In the genomic region with DNA sequence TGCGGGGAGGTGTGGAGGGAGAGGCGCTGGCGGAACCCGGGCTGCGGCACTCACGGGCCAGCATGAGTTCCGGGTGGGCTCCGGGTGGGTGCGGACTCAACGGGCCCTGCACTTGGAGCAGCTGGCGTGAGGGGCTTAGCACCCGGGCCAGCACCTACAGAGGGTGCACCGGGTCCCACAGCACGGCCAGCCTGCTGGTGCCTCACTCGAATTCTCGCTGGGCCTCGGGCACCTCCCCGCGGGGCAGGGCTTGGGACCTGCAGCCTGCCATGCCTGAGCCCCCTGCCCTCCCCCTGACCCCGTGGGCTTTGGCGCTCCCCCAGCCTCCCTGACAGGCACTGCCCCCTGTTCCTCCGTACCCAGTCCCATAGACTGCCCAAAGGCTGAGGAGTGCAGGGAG, we compare ENCODE assay signal across 22 cellular contexts.
"Had no signal": no experiment of that assay in that cellular context is flagged by ENCODE, and none has a peak within 500 bp of the region (broad histone marks: within the 10 kb centered on the region; RNA-seq: fewer than 3 reads in every experiment).

No MANE protein-coding gene starts in this region.

- H3K36me3 Mint-ChIP-seq: natural killer cell treated with Interleukin-12 subunit alpha and Interleukin-12 subunit beta and Interleukin-15 and Interleukin-18, amount 100 ng/mL, for 72 hours; neural progenitor cell had no signal

- H3K4me1 ChIP-seq: colonic mucosa, heart left ventricle, left lung, neural progenitor cell, pancreas, prostate gland, right lobe of liver, suprapubic skin, tibial artery had no signal

- ATAC-seq: heart left ventricle, left lung, pancreas had no signal

- H3K27ac ChIP-seq: cardiac muscle cell, colonic mucosa, heart left ventricle, left lung, neural progenitor cell, pancreas, prostate gland, right lobe of liver, suprapubic skin, tibial artery had no signal

- H3K9me3 ChIP-seq: colonic mucosa, heart left ventricle, pancreas, prostate gland, right lobe of liver, suprapubic skin, tibial artery had no signal

- H3K4me3 Mint-ChIP-seq: neural progenitor cell had no signal

- H3K9me3 Mint-ChIP-seq: natural killer cell treated with Interleukin-12 subunit alpha and Interleukin-12 subunit beta and Interleukin-15 and Interleukin-18, amount 100 ng/mL, for 72 hours; neural progenitor cell had no signal

- H3K27me3 ChIP-seq: cardiac muscle cell, colonic mucosa, heart left ventricle, left lung, neural progenitor cell, pancreas, right lobe of liver, suprapubic skin, tibial artery had no signal

- H3K4me3 ChIP-seq: cardiac muscle cell, colonic mucosa, heart left ventricle, left lung, lung, neural progenitor cell, pancreas, prostate gland, right lobe of liver, suprapubic skin, tibial artery had no signal

- H3K36me3 ChIP-seq: cardiac muscle cell, colonic mucosa, heart left ventricle, left lung, neural progenitor cell, pancreas, prostate gland, right lobe of liver, suprapubic skin, tibial artery had no signal

- H3K27ac Mint-ChIP-seq: neural progenitor cell had no signal

- H3K4me1 Mint-ChIP-seq: neural progenitor cell had no signal

- DNase-seq: colonic mucosa; dermis blood vessel endothelial cell; foreskin melanocyte; hippocampal formation; islet precursor cell; mesenchymal stem cell; midbrain; occipital lobe; stimulated activated CD4-positive, alpha-beta T cell treated with anti-CD3 and anti-CD28 coated beads, Interleukin-15, amount 100 ng/mL, for 24 hours; stimulated activated CD4-positive, alpha-beta T cell treated with anti-CD3 and anti-CD28 coated beads, Interleukin-1b, Interleukin-23, amount 100 ng/mL, for 48 hours; stimulated activated CD4-positive, alpha-beta T cell treated with anti-CD3 and anti-CD28 coated beads, Interleukin-4, amount 100 ng/mL, for 24 hours; tibial artery had no signal
